11 cellular contexts compared by ENCODE assay signal in genomic region chr2:188786368-188786781, GRCh38.
DNase-seq lines count a peak whose midpoint lies in the region; ATAC-seq, FAIRE-seq and TF ChIP-seq lines count a peak whose summit lies in the region.
"Had no signal": no experiment of that assay in that cellular context is flagged by ENCODE, and none has a peak within 500 bp of the region (broad histone marks: within the 10 kb centered on the region; RNA-seq: fewer than 3 reads in every experiment).

No MANE protein-coding gene starts in this region.

- H3K9me3 ChIP-seq in right lobe of liver (no peaks in the 10 kb centered on the region), HepG2 (ENCODE audit: low read length) (no peaks in the 10 kb centered on the region), esophagus muscularis mucosa (no peaks in the 10 kb centered on the region)

- H3K9ac ChIP-seq in HepG2 (ENCODE audit: insufficient read depth, low read depth, low read length) = no peak overlapping the region

- H3K27ac Mint-ChIP-seq in nephron = peak overlapping the region; percentile 93 to 100 (median 99)

- no peaks in the 10 kb centered on the region for H3K9me3 Mint-ChIP-seq in nephron

- TF ChIP-seq RAD21 in HepG2 (CRISPR knock-in tag; IDR thresholded peaks at IDR 0.05) = no peak

- FAIRE-seq in HepG2 (lab: Jason Lieb, UNC) = no peak
- FAIRE-seq: GM12878 had no signal

- H3K4me1 ChIP-seq in right lobe of liver (no peaks in the 10 kb centered on the region), HepG2 (ENCODE audit: insufficient read depth, low read length) (no peaks in the 10 kb centered on the region), esophagus muscularis mucosa (peaks cover 17 to 35% (median 33%) of the 10 kb centered on the region in 4 donors)

- CTCF ChIA-PET in HepG2 (lab: Yijun Ruan, JAX; ENCODE audit: low intra/inter-chr PET ratio, low total read pairs) = no interaction called here

- no peak for DNase-seq in right lobe of liver
- no peak for DNase-seq in HepG2 (ENCODE audit: low spot score)
- DNase-seq in esophagus muscularis mucosa (ENCODE audit: extremely low spot score) = no peak
- DNase-seq in foreskin melanocyte = no peak
- no peak for DNase-seq in activated effector memory CD4-positive, alpha-beta T cell treated with Interleukin-2 at 50 U/mL for 16 hours
- DNase-seq: islet precursor cell had no signal

- no TSS peak for BruUV-seq in HepG2 (replicated peaks; lab: Mats Ljungman, UMichigan)

- TF ChIP-seq CTCF in right lobe of liver (IDR thresholded peaks at IDR 0.05) = no peak
- no peak for TF ChIP-seq CTCF in HepG2 (CRISPR knock-in tag; IDR thresholded peaks at IDR 0.05)
- TF ChIP-seq CTCF in esophagus muscularis mucosa (IDR thresholded peaks at IDR 0.05) = no peak
- no peak for TF ChIP-seq CTCF in nephron (IDR thresholded peaks at IDR 0.05; ENCODE audit: unreplicated experiment in 3 of 3)

- H3K36me3 ChIP-seq in right lobe of liver = no peaks in the 10 kb centered on the region
- H3K36me3 ChIP-seq in HepG2 (replicated peaks in 1 of 2; ENCODE audit: control insufficient read depth in 1 of 2, insufficient read depth in 2 of 2, low read length in 2 of 2) = no peaks in the 10 kb centered on the region
- no peaks in the 10 kb centered on the region for H3K36me3 ChIP-seq in esophagus muscularis mucosa

- POLR2A ChIA-PET in HepG2 (lab: Yijun Ruan, JAX) = no interaction called here

- no peaks in the 10 kb centered on the region for H3K36me3 Mint-ChIP-seq in nephron (ENCODE audit: low read depth)

- H3K27ac ChIP-seq in right lobe of liver (peak overlapping the region in 2 of 3 donors; percentile 4 to 43), HepG2 (ENCODE audit: extremely low read length, insufficient read depth, low read length) (no peak overlapping the region), esophagus muscularis mucosa (replicated peaks in 1 of 4) (peak overlapping the region; percentile 67 to 87 (median 76))
- H3K27ac ChIP-seq: HL-60 had no signal

- H2AFZ ChIP-seq in HepG2 (ENCODE audit: low read length) = no peak overlapping the region

- no peak for TF ChIP-seq EP300 in HepG2 (IDR thresholded peaks at IDR 0.05; ENCODE audit: low read depth in 2 of 2, low read length in 2 of 2)
- no peak for TF ChIP-seq EP300 in HepG2 (CRISPR knock-in tag; IDR thresholded peaks at IDR 0.05; ENCODE audit: borderline replicate concordance)
- no peak for TF ChIP-seq EP300 in esophagus muscularis mucosa (IDR thresholded peaks at IDR 0.05)

- H3K4me3 Mint-ChIP-seq in nephron = peak overlapping the region in 2 of 3 experiments; percentile 55 to 58

- no peak overlapping the region for H3K4me3 ChIP-seq in right lobe of liver
- no peak overlapping the region for H3K4me3 ChIP-seq in HepG2 (replicated peaks in 1 of 3; ENCODE audit: insufficient read depth in 1 of 3, low read depth in 2 of 3, low read length in 3 of 3)
- peak overlapping the region; percentile 17 to 38 (median 20) for H3K4me3 ChIP-seq in esophagus muscularis mucosa
- H3K4me3 ChIP-seq: GM12878 had no signal

- in situ Hi-C loops in HepG2 (cut with HindIII; ENCODE audit: extremely low pct_ligation_motif_present, low pct_unique_long_range_greater_than_20kb) = no loop called here

- H3K4me2 ChIP-seq in HepG2 (ENCODE audit: low read depth, low read length) = no peak overlapping the region

- 21% methylated on average over 3 of the region's 3 CpGs for WGBS in right lobe of liver (ENCODE audit: insufficient coverage, low coverage, low lambda C conversion rate, missing lambda C conversion rate)
- 2% methylated on average over 3 of the region's 3 CpGs for WGBS in HepG2 (ENCODE audit: low lambda C conversion rate)
- 19% methylated on average over 3 of the region's 3 CpGs for WGBS in esophagus muscularis mucosa

- peaks cover 39% of the 10 kb centered on the region for H3K4me1 Mint-ChIP-seq in nephron

- no peaks in the 10 kb centered on the region for H3K79me2 ChIP-seq in HepG2 (ENCODE audit: insufficient read depth, low read length)

- intact Hi-C loops in right lobe of liver (cut with DNase I) (no loop called here), HepG2 (cut with micrococcal nuclease; ENCODE audit: unreplicated experiment) (no loop called here), esophagus muscularis mucosa (cut with DNase I) (loop anchor here (2.0 to 10.0 kb wide), 2 partner anchors 190 to 262 kb away; no protein-coding TSS in a partner anchor)

- H3K27me3 ChIP-seq in right lobe of liver (no peaks in the 10 kb centered on the region), HepG2 (ENCODE audit: control insufficient read depth in 1 of 2, insufficient read depth in 2 of 2, low read length in 2 of 2) (no peaks in the 10 kb centered on the region), esophagus muscularis mucosa (no peaks in the 10 kb centered on the region)

- TF ChIP-seq POLR2A in right lobe of liver (IDR thresholded peaks at IDR 0.05) (no peak), HepG2 (IDR thresholded peaks at IDR 0.05; ENCODE audit: insufficient read depth in 1 of 2, low read depth in 2 of 2, low read length in 2 of 2) (no peak), esophagus muscularis mucosa (IDR thresholded peaks at IDR 0.05; ENCODE audit: low read depth) (no peak)

- H4K20me1 ChIP-seq in HepG2 (ENCODE audit: insufficient read depth, low read length) = no peaks in the 10 kb centered on the region

- peak in 1 of 4 donors; percentile 16 for ATAC-seq in right lobe of liver
- ATAC-seq in HepG2 = no peak
- no peak for ATAC-seq in HG02610 (IDR thresholded peaks at IDR 0.05; ENCODE audit: unreplicated experiment)
- ATAC-seq in HG02588 (IDR thresholded peaks at IDR 0.05; ENCODE audit: unreplicated experiment) = no peak
- ATAC-seq: GM12878 had no signal

- H3K27me3 Mint-ChIP-seq in nephron (ENCODE audit: low read depth) = no peaks in the 10 kb centered on the region

TF ChIP-seq in HepG2, 621 proteins besides CTCF, POLR2A, EP300 and RAD21:
- TF ChIP-seq ZNF281 (CRISPR knock-in tag; IDR thresholded peaks at IDR 0.05; ENCODE audit: borderline replicate concordance) (no peak), ZBTB20 (CRISPR knock-in tag; IDR thresholded peaks at IDR 0.05; ENCODE audit: borderline replicate concordance, low read depth) (no peak), MXI1 (IDR thresholded peaks at IDR 0.05; ENCODE audit: borderline replicate concordance, low read depth, low read length) (no peak), MEIS2 (CRISPR knock-in tag; IDR thresholded peaks at IDR 0.05) (no peak), ZNF354B (CRISPR knock-in tag; IDR thresholded peaks at IDR 0.05) (no peak), BHLHE40 (IDR thresholded peaks at IDR 0.05; ENCODE audit: low read length) (no peak), CENPX (CRISPR knock-in tag; IDR thresholded peaks at IDR 0.05) (no peak), ZNF33A (CRISPR knock-in tag; IDR thresholded peaks at IDR 0.05; ENCODE audit: borderline replicate concordance) (no peak), HOXA5 (CRISPR knock-in tag; IDR thresholded peaks at IDR 0.05) (no peak), FOXK1 (CRISPR knock-in tag; IDR thresholded peaks at IDR 0.05; ENCODE audit: borderline replicate concordance, low read depth) (no peak), ZC3H13 (CRISPR knock-in tag; IDR thresholded peaks at IDR 0.05) (no peak), ZNF510 (CRISPR knock-in tag; IDR thresholded peaks at IDR 0.05; ENCODE audit: low read depth) (no peak)
- TF ChIP-seq, protein P1, sequence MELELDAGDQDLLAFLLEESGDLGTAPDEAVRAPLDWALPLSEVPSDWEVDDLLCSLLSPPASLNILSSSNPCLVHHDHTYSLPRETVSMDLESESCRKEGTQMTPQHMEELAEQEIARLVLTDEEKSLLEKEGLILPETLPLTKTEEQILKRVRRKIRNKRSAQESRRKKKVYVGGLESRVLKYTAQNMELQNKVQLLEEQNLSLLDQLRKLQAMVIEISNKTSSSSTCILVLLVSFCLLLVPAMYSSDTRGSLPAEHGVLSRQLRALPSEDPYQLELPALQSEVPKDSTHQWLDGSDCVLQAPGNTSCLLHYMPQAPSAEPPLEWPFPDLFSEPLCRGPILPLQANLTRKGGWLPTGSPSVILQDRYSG (CRISPR knock-in tag; IDR thresholded peaks at IDR 0.05) = no peak

Comparison
In these comparisons a context has a peak if more than half of its experiments do, and no peak if none do; other contexts are left out.
1. H3K4me3 ChIP-seq: peak in esophagus muscularis mucosa (4 of 4); none in right lobe of liver (0 of 3) and HepG2 (0 of 3).